Comparison of ENCODE assay signal across 12 cellular contexts in genomic region chr3:30612422-30613134, GRCh38. TPM values are rescaled to one million over a fixed set of nuclear protein-coding genes. Genes with fewer than 3 reads are reported as not detected.
DNase-seq lines count a peak whose midpoint lies in the region; FAIRE-seq and TF ChIP-seq lines count a peak whose summit lies in the region.
"Had no signal": no experiment of that assay in that cellular context is flagged by ENCODE, and none has a peak within 500 bp of the region (broad histone marks: within the 10 kb centered on the region; RNA-seq: fewer than 3 reads in every experiment).

No MANE protein-coding gene starts in this region.

- peaks cover 99% of the 10 kb centered on the region for H3K79me2 ChIP-seq in keratinocyte (ENCODE audit: control insufficient read depth, insufficient read depth, low read length)

- peaks cover 3% of the 10 kb centered on the region for H3K9me1 ChIP-seq in keratinocyte (ENCODE audit: control insufficient read depth, extremely low read depth, insufficient read depth, low read length)

- peak; percentile 77 for FAIRE-seq in keratinocyte (lab: Jason Lieb, UNC)

- H3K4me3 ChIP-seq in keratinocyte (ENCODE audit: control insufficient read depth in 2 of 3, extremely low read depth in 1 of 3, insufficient read depth in 2 of 3, low read depth in 1 of 3, low read length in 3 of 3) (peak overlapping the region; percentile 32 to 96 (median 78)), subcutaneous abdominal adipose tissue (ENCODE audit: low read depth in 1 of 5, low read length in 5 of 5) (peak overlapping the region in 2 of 5 donors; percentile 6 to 20)

- peak overlapping the region; percentile 87 for H3K4me3 Mint-ChIP-seq in T-helper 2 cell treated with Interferon-gamma antibody and Interleukin-4, amounts not matched to agents 5 μg/mL and 100 μg/mL, for 36 hours

- peak overlapping the region; percentile 76 for H3K4me2 ChIP-seq in keratinocyte (ENCODE audit: control insufficient read depth, extremely low read depth, insufficient read depth, low read depth, low read length)

- no peaks in the 10 kb centered on the region for H3K27me3 Mint-ChIP-seq in T-helper 2 cell treated with Interferon-gamma antibody and Interleukin-4, amounts not matched to agents 5 μg/mL and 100 μg/mL, for 36 hours (ENCODE audit: low read depth)

- H3K9me3 Mint-ChIP-seq in T-helper 2 cell treated with Interferon-gamma antibody and Interleukin-4, amounts not matched to agents 5 μg/mL and 100 μg/mL, for 36 hours = no peaks in the 10 kb centered on the region

- peaks cover 38% of the 10 kb centered on the region for H3K36me3 Mint-ChIP-seq in T-helper 2 cell treated with Interferon-gamma antibody and Interleukin-4, amounts not matched to agents 5 μg/mL and 100 μg/mL, for 36 hours (ENCODE audit: low read depth)

- H2AFZ ChIP-seq in keratinocyte (ENCODE audit: control insufficient read depth, low read length) = no peak overlapping the region

- no peak overlapping the region for H3K9ac ChIP-seq in keratinocyte (ENCODE audit: control insufficient read depth, extremely low read depth, insufficient read depth, low read length)
- no peak overlapping the region for H3K9ac ChIP-seq in subcutaneous abdominal adipose tissue (ENCODE audit: low read length in 5 of 5)

- H3K27me3 ChIP-seq in keratinocyte (ENCODE audit: control insufficient read depth, extremely low read depth, insufficient read depth, low read length) (no peaks in the 10 kb centered on the region), subcutaneous abdominal adipose tissue (ENCODE audit: control insufficient read depth in 5 of 5, insufficient read depth in 4 of 5, low read length in 5 of 5) (no peaks in the 10 kb centered on the region)

- H3K27ac ChIP-seq in keratinocyte (ENCODE audit: control insufficient read depth, insufficient read depth, low read length) (peak overlapping the region; percentile 22), subcutaneous abdominal adipose tissue (ENCODE audit: low read depth, low read length) (peak overlapping the region; percentile 92)
- H3K27ac ChIP-seq: 22Rv1, RWPE1 had no signal

- H3K4me1 ChIP-seq in keratinocyte (ENCODE audit: control insufficient read depth, extremely low read depth, insufficient read depth, low read length) (peaks cover 64% of the 10 kb centered on the region), subcutaneous abdominal adipose tissue (ENCODE audit: control insufficient read depth in 5 of 5, insufficient read depth in 5 of 5, low read length in 5 of 5) (peaks cover 0 to 81% (median 77%) of the 10 kb centered on the region in 5 donors)

- peaks cover 20% of the 10 kb centered on the region for H4K20me1 ChIP-seq in keratinocyte (ENCODE audit: control insufficient read depth, extremely low read depth, insufficient read depth, low read length)

- no peaks in the 10 kb centered on the region for H3K9me3 ChIP-seq in keratinocyte (ENCODE audit: control insufficient read depth, low read depth, low read length)
- no peaks in the 10 kb centered on the region for H3K9me3 ChIP-seq in subcutaneous abdominal adipose tissue (ENCODE audit: control insufficient read depth in 5 of 5, low read length in 5 of 5)

- TF ChIP-seq CTCF in keratinocyte (optimal IDR thresholded peaks at IDR 0.05 in 1 of 3, IDR thresholded peaks at IDR 0.05 in 1 of 3, conservative IDR thresholded peaks at IDR 0.05 in 1 of 3; ENCODE audit: extremely low read depth in 1 of 3, insufficient read depth in 2 of 3, low read length in 3 of 3) = no peak

- dilution Hi-C loops in keratinocyte (cut with MboI; ENCODE audit: extremely low pct_ligation_motif_present, low sequenced_read_pairs) = no loop called here

- DNase-seq in SIG-M5 treated with dmso at 0.1 percent for 504 hours (lab: John Stamatoyannopoulos, UW; ENCODE audit: unreplicated experiment) (peak; percentile 54), SIG-M5 (lab: John Stamatoyannopoulos, UW) (no peak), keratinocyte (ENCODE audit: low read depth, low spot score) (no peak), 8988T (no peak), inferior parietal cortex (ENCODE audit: extremely low spot score) (no peak), EL (no peak)
- no peak for DNase-seq in T-helper 2 cell treated with Interferon-gamma antibody and Interleukin-4, amounts not matched to agents 5 μg/mL and 100 μg/mL, for 36 hours (ENCODE audit: low spot score)
- DNase-seq: effector CD4-positive, alpha-beta T cell; NCI-H1105 had no signal

- H3K4me1 Mint-ChIP-seq in T-helper 2 cell treated with Interferon-gamma antibody and Interleukin-4, amounts not matched to agents 5 μg/mL and 100 μg/mL, for 36 hours (ENCODE audit: low read depth) = peaks cover 75% of the 10 kb centered on the region

- H3K36me3 ChIP-seq in keratinocyte (ENCODE audit: control insufficient read depth in 2 of 2, extremely low read depth in 1 of 2, insufficient read depth in 2 of 2, low read length in 2 of 2) (peaks cover 2 to 19% of the 10 kb centered on the region in 2 experiments), subcutaneous abdominal adipose tissue (ENCODE audit: control insufficient read depth in 5 of 5, insufficient read depth in 5 of 5, low read length in 5 of 5) (no peaks in the 10 kb centered on the region)

- peak overlapping the region; percentile 89 for H3K27ac Mint-ChIP-seq in T-helper 2 cell treated with Interferon-gamma antibody and Interleukin-4, amounts not matched to agents 5 μg/mL and 100 μg/mL, for 36 hours

RNA-seq across cellular contexts. Expression of gene TGFBR2, which starts 6.2 kb away (rescaled TPM):
- polyA plus RNA-seq in keratinocyte = 250 to 402 TPM (median 303 TPM) in 3 replicates
- polyA plus RNA-seq in keratinocyte (2011; ENCODE audit: low read depth) = 39.9 TPM
- 201 and 293 TPM in 2 replicates for polyA plus RNA-seq in keratinocyte (2011; cell fraction: cytosol; rRNA removed)
- 332 and 361 TPM in 2 replicates for polyA plus RNA-seq in keratinocyte (2011; cell fraction: nucleus; rRNA removed)
- 37.4 and 256 TPM in 2 replicates for polyA plus RNA-seq in keratinocyte (2012; ENCODE audit: low replicate concordance)
- 379 to 451 TPM (median 420 TPM) in 3 replicates for polyA minus RNA-seq in keratinocyte
- polyA minus RNA-seq in keratinocyte (2011; cell fraction: cytosol; rRNA and poly(A)+ RNA removed) = 312 TPM
- polyA minus RNA-seq in keratinocyte (2011; cell fraction: nucleus; rRNA and poly(A)+ RNA removed) = 400 and 638 TPM in 2 replicates
